1 cellular context compared by ENCODE assay signal in the genomic region with DNA sequence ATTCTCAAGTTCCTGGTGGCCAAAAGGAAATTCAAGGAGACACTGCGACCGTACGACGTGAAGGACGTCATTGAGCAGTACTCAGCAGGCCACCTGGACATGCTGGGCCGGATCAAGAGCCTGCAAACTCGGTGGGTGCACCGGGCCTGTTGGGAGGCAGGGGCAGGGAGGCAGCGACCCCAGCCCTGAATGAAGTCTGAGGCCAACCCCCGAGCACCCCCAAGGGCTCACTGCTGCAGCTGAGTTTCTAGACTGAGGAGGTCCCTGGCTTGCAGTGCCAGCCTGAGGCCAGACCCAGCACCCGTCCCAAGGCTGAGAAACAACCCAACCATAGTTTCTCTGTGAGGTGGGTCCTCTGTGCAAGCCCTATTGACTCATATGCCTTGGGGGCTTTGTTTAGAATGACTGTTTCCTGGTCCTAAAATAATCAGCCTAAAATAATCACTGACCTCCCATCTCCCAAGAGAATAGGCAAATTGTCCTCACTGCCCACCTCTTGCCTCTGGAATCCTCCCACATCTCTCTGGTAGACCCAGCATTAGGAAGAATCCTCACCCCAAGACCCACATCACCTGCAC.
TF ChIP-seq lines count a peak whose summit lies in the region.

No MANE protein-coding gene starts in this region.

TF ChIP-seq in GM23338, 12 proteins besides CTCF, POLR2A, EP300 and RAD21 (continued from another document):
- TF ChIP-seq, protein P1, sequence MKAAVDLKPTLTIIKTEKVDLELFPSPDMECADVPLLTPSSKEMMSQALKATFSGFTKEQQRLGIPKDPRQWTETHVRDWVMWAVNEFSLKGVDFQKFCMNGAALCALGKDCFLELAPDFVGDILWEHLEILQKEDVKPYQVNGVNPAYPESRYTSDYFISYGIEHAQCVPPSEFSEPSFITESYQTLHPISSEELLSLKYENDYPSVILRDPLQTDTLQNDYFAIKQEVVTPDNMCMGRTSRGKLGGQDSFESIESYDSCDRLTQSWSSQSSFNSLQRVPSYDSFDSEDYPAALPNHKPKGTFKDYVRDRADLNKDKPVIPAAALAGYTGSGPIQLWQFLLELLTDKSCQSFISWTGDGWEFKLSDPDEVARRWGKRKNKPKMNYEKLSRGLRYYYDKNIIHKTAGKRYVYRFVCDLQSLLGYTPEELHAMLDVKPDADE (IDR thresholded peaks at IDR 0.05) = no peak
- TF ChIP-seq CREB1 (CRISPR knock-in tag; IDR thresholded peaks at IDR 0.05; ENCODE audit: low read depth) (no peak), NANOG (IDR thresholded peaks at IDR 0.05; ENCODE audit: borderline replicate concordance) (no peak), EZH2 (IDR thresholded peaks at IDR 0.05; ENCODE audit: low read depth, unreplicated experiment) (no peak)
- TF ChIP-seq, protein P2, sequence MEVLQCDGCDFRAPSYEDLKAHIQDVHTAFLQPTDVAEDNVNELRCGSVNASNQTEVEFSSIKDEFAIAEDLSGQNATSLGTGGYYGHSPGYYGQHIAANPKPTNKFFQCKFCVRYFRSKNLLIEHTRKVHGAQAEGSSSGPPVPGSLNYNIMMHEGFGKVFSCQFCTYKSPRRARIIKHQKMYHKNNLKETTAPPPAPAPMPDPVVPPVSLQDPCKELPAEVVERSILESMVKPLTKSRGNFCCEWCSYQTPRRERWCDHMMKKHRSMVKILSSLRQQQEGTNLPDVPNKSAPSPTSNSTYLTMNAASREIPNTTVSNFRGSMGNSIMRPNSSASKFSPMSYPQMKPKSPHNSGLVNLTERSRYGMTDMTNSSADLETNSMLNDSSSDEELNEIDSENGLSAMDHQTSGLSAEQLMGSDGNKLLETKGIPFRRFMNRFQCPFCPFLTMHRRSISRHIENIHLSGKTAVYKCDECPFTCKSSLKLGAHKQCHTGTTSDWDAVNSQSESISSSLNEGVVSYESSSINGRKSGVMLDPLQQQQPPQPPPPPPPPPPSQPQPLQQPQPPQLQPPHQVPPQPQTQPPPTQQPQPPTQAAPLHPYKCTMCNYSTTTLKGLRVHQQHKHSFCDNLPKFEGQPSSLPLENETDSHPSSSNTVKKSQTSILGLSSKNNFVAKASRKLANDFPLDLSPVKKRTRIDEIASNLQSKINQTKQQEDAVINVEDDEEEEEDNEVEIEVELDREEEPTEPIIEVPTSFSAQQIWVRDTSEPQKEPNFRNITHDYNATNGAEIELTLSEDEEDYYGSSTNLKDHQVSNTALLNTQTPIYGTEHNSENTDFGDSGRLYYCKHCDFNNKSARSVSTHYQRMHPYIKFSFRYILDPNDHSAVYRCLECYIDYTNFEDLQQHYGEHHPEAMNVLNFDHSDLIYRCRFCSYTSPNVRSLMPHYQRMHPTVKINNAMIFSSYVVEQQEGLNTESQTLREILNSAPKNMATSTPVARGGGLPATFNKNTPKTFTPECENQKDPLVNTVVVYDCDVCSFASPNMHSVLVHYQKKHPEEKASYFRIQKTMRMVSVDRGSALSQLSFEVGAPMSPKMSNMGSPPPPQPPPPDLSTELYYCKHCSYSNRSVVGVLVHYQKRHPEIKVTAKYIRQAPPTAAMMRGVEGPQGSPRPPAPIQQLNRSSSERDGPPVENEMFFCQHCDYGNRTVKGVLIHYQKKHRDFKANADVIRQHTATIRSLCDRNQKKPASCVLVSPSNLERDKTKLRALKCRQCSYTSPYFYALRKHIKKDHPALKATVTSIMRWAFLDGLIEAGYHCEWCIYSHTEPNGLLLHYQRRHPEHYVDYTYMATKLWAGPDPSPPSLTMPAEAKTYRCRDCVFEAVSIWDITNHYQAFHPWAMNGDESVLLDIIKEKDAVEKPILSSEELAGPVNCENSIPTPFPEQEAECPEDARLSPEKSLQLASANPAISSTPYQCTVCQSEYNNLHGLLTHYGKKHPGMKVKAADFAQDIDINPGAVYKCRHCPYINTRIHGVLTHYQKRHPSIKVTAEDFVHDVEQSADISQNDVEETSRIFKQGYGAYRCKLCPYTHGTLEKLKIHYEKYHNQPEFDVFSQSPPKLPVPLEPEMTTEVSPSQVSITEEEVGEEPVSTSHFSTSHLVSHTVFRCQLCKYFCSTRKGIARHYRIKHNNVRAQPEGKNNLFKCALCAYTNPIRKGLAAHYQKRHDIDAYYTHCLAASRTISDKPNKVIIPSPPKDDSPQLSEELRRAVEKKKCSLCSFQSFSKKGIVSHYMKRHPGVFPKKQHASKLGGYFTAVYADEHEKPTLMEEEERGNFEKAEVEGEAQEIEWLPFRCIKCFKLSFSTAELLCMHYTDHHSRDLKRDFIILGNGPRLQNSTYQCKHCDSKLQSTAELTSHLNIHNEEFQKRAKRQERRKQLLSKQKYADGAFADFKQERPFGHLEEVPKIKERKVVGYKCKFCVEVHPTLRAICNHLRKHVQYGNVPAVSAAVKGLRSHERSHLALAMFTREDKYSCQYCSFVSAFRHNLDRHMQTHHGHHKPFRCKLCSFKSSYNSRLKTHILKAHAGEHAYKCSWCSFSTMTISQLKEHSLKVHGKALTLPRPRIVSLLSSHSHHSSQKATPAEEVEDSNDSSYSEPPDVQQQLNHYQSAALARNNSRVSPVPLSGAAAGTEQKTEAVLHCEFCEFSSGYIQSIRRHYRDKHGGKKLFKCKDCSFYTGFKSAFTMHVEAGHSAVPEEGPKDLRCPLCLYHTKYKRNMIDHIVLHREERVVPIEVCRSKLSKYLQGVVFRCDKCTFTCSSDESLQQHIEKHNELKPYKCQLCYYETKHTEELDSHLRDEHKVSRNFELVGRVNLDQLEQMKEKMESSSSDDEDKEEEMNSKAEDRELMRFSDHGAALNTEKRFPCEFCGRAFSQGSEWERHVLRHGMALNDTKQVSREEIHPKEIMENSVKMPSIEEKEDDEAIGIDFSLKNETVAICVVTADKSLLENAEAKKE (CRISPR knock-in tag; IDR thresholded peaks at IDR 0.05) = no peak
